Comparison of ENCODE assay signal across 15 cellular contexts in the genomic region with DNA sequence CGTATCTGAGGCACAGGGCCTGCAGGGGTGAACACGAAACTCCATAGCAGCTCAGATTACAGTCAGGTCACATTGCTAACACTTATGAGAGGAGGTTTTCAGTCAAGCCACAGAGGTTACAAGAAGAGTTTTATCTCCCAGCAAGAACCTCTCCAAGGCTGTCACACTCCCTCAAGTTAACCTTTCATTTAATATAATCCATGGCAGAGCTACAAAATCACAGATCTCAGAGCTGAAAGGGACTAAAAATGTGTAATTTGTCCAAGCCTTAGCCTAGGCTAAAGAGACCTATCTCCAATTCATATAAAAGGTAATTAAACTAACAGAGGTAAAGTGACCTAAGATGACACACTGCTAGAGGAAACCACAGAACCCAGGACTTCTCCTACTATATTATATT. TPM values are rescaled to one million over a fixed set of nuclear protein-coding genes. Genes with fewer than 3 reads are reported as not detected.
A peak's percentile ranks its signal among the peaks of the same experiment; 100 is the strongest.
DNase-seq lines count a peak whose midpoint lies in the region; ATAC-seq and TF ChIP-seq lines count a peak whose summit lies in the region.
"Had no signal": no experiment of that assay in that cellular context is flagged by ENCODE, and none has a peak within 500 bp of the region (broad histone marks: within the 10 kb centered on the region; RNA-seq: fewer than 3 reads in every experiment).

No MANE protein-coding gene starts in this region.

- H3K9me3 ChIP-seq in Karpas-422 (ENCODE audit: low read length) (no peaks in the 10 kb centered on the region), neural progenitor cell (ENCODE audit: low read depth) (no peaks in the 10 kb centered on the region), uterus (no peaks in the 10 kb centered on the region)
- H3K9me3 ChIP-seq: breast epithelium had no signal

- TF ChIP-seq CTCF in neural progenitor cell (IDR thresholded peaks at IDR 0.05), result no peak
- TF ChIP-seq CTCF in uterus (IDR thresholded peaks at IDR 0.05), result no peak

- no peak for ATAC-seq in left lobe of liver
- ATAC-seq: naive thymus-derived CD4-positive, alpha-beta T cell had no signal

- H3K9me3 Mint-ChIP-seq in activated T-helper 1 cell treated with anti-CD3 and anti-CD28 coated beads, Interleukin-12 subunit alpha, Interleukin-12 subunit beta, Interleukin-2, Interleukin-4 antibody, amounts not matched to agents 30 ng/mL and 10 ng/mL and 1 ng/mL, durations not matched to agents 14 hours and 24 hours and 36 hours, result no peaks in the 10 kb centered on the region
- H3K9me3 Mint-ChIP-seq in neural progenitor cell, result no peaks in the 10 kb centered on the region
- H3K9me3 Mint-ChIP-seq: naive thymus-derived CD4-positive, alpha-beta T cell had no signal

- peak overlapping the region; percentile 28 for H3K27ac Mint-ChIP-seq in activated T-helper 1 cell treated with anti-CD3 and anti-CD28 coated beads, Interleukin-12 subunit alpha, Interleukin-12 subunit beta, Interleukin-2, Interleukin-4 antibody, amounts not matched to agents 30 ng/mL and 10 ng/mL and 1 ng/mL, durations not matched to agents 14 hours and 24 hours and 36 hours
- H3K27ac Mint-ChIP-seq in neural progenitor cell, result no peak overlapping the region

- H3K4me2 ChIP-seq in Karpas-422 (ENCODE audit: low read depth, low read length, poor library complexity, severe bottlenecking) (peak overlapping the region; percentile 38), neural progenitor cell (no peak overlapping the region)
- H3K4me2 ChIP-seq: PC-9 had no signal

- H3K36me3 Mint-ChIP-seq in activated T-helper 1 cell treated with anti-CD3 and anti-CD28 coated beads, Interleukin-12 subunit alpha, Interleukin-12 subunit beta, Interleukin-2, Interleukin-4 antibody, amounts not matched to agents 30 ng/mL and 10 ng/mL and 1 ng/mL, durations not matched to agents 14 hours and 24 hours and 36 hours (ENCODE audit: low read depth), result no peaks in the 10 kb centered on the region
- no peaks in the 10 kb centered on the region for H3K36me3 Mint-ChIP-seq in neural progenitor cell

- H3K4me3 Mint-ChIP-seq in activated T-helper 1 cell treated with anti-CD3 and anti-CD28 coated beads, Interleukin-12 subunit alpha, Interleukin-12 subunit beta, Interleukin-2, Interleukin-4 antibody, amounts not matched to agents 30 ng/mL and 10 ng/mL and 1 ng/mL, durations not matched to agents 14 hours and 24 hours and 36 hours, result peak overlapping the region; percentile 5
- no peak overlapping the region for H3K4me3 Mint-ChIP-seq in neural progenitor cell

- peaks cover 32% of the 10 kb centered on the region for H3K4me1 ChIP-seq in Karpas-422 (ENCODE audit: low read length)
- peaks cover 16% of the 10 kb centered on the region for H3K4me1 ChIP-seq in neural progenitor cell
- no peaks in the 10 kb centered on the region for H3K4me1 ChIP-seq in uterus
- H3K4me1 ChIP-seq: breast epithelium had no signal

- H3K4me3 ChIP-seq in Karpas-422 (ENCODE audit: low read length), result no peak overlapping the region
- H3K4me3 ChIP-seq in neural progenitor cell, result no peak overlapping the region
- H3K4me3 ChIP-seq in uterus, result no peak overlapping the region
- H3K4me3 ChIP-seq: breast epithelium, PC-9 had no signal

- H4K20me1 ChIP-seq in Karpas-422 (ENCODE audit: insufficient read depth, low read depth, low read length) (no peaks in the 10 kb centered on the region), neural progenitor cell (ENCODE audit: low read depth) (no peaks in the 10 kb centered on the region)

- DNase-seq in NCI-H2171 treated with DMSO at 0.1 percent for 48 hours (lab: John Stamatoyannopoulos, UW) (peak; percentile 26), NCI-H2171 (lab: John Stamatoyannopoulos, UW) (no peak), Karpas-422 (peak; percentile 49), neural progenitor cell (ENCODE audit: low spot score) (peak; percentile 23), HCEC 1CT (no peak), uterus (no peak), left lobe of liver (ENCODE audit: low spot score) (no peak)
- DNase-seq in activated T-helper 1 cell treated with anti-CD3 and anti-CD28 coated beads, Interleukin-12 subunit alpha, Interleukin-12 subunit beta, Interleukin-2, Interleukin-4 antibody, amounts not matched to agents 30 ng/mL and 10 ng/mL and 1 ng/mL, durations not matched to agents 14 hours and 24 hours and 36 hours (ENCODE audit: low spot score), result no peak
- DNase-seq: activated CD4-positive, alpha-beta T cell treated with anti-CD3 and anti-CD28 coated beads for 48 hours; naive thymus-derived CD4-positive, alpha-beta T cell; stimulated activated CD4-positive, alpha-beta T cell treated with anti-CD3 and anti-CD28 coated beads, Interleukin-2, amount 100 ng/mL, for 48 hours; trophoblast cell had no signal

- H3F3A ChIP-seq in neural progenitor cell (ENCODE audit: low read depth), result no peaks in the 10 kb centered on the region

- H3K27ac ChIP-seq in Karpas-422 (ENCODE audit: low read length) (peak overlapping the region; percentile 63), neural progenitor cell (no peak overlapping the region), uterus (no peak overlapping the region)
- H3K27ac ChIP-seq: breast epithelium, PC-9 had no signal

- H3K79me2 ChIP-seq in Karpas-422 (ENCODE audit: low read length) (peaks cover 35% of the 10 kb centered on the region), neural progenitor cell (ENCODE audit: low read depth) (no peaks in the 10 kb centered on the region)

- no peaks in the 10 kb centered on the region for H3K36me3 ChIP-seq in Karpas-422 (ENCODE audit: insufficient read depth, low read length)
- H3K36me3 ChIP-seq in neural progenitor cell, result no peaks in the 10 kb centered on the region
- H3K36me3 ChIP-seq in uterus, result no peaks in the 10 kb centered on the region
- H3K36me3 ChIP-seq: breast epithelium had no signal

- H3K27me3 ChIP-seq in Karpas-422 (ENCODE audit: low read length) (no peaks in the 10 kb centered on the region), neural progenitor cell (no peaks in the 10 kb centered on the region), uterus (no peaks in the 10 kb centered on the region)
- H3K27me3 ChIP-seq: breast epithelium had no signal

- no peak overlapping the region for H2AFZ ChIP-seq in Karpas-422 (ENCODE audit: low read length)
- H2AFZ ChIP-seq in neural progenitor cell (replicated peaks), result no peak overlapping the region
- H2AFZ ChIP-seq: PC-9 had no signal

- H3K4me1 Mint-ChIP-seq in activated T-helper 1 cell treated with anti-CD3 and anti-CD28 coated beads, Interleukin-12 subunit alpha, Interleukin-12 subunit beta, Interleukin-2, Interleukin-4 antibody, amounts not matched to agents 30 ng/mL and 10 ng/mL and 1 ng/mL, durations not matched to agents 14 hours and 24 hours and 36 hours (ENCODE audit: low read depth), result peaks cover 35% of the 10 kb centered on the region
- H3K4me1 Mint-ChIP-seq in neural progenitor cell, result peaks cover 22% of the 10 kb centered on the region

- H3K9me2 ChIP-seq in Karpas-422 (replicated peaks; ENCODE audit: insufficient read depth, low read length), result no peaks in the 10 kb centered on the region

- no peaks in the 10 kb centered on the region for H3K27me3 Mint-ChIP-seq in activated T-helper 1 cell treated with anti-CD3 and anti-CD28 coated beads, Interleukin-12 subunit alpha, Interleukin-12 subunit beta, Interleukin-2, Interleukin-4 antibody, amounts not matched to agents 30 ng/mL and 10 ng/mL and 1 ng/mL, durations not matched to agents 14 hours and 24 hours and 36 hours (ENCODE audit: insufficient read depth)
- peaks cover 3% of the 10 kb centered on the region for H3K27me3 Mint-ChIP-seq in neural progenitor cell (ENCODE audit: insufficient read depth, low read depth)
- H3K27me3 Mint-ChIP-seq: naive thymus-derived CD4-positive, alpha-beta T cell had no signal

- no peak for TF ChIP-seq POLR2A in uterus (IDR thresholded peaks at IDR 0.05)

- H3K9ac ChIP-seq in Karpas-422 (ENCODE audit: low read length), result no peak overlapping the region
- H3K9ac ChIP-seq in neural progenitor cell, result no peak overlapping the region

- intact Hi-C loops in activated T-helper 1 cell treated with anti-CD3 and anti-CD28 coated beads, Interleukin-12 subunit alpha, Interleukin-12 subunit beta, Interleukin-2, Interleukin-4 antibody, amounts not matched to agents 30 ng/mL and 10 ng/mL and 1 ng/mL, durations not matched to agents 14 hours and 24 hours and 36 hours (cut with micrococcal nuclease), result loop anchor here (2.0 kb wide), 1 partner anchor 57 kb away; no protein-coding TSS in a partner anchor
- intact Hi-C loops in uterus (cut with DNase I; ENCODE audit: low total_unique reads), result no loop called here

RNA-seq across cellular contexts. Expression of gene MLANA, which starts 57.2 kb away (rescaled TPM):
- not detected in 2 replicates for total RNA-seq in Karpas-422 (2014; rRNA removed; shearing (Covaris generic); ENCODE audit: low replicate concordance)
- total RNA-seq in activated T-helper 1 cell treated with anti-CD3 and anti-CD28 coated beads, Interleukin-12 subunit alpha, Interleukin-12 subunit beta, Interleukin-2, Interleukin-4 antibody, amounts not matched to agents 30 ng/mL and 10 ng/mL and 1 ng/mL, durations not matched to agents 14 hours and 24 hours and 36 hours, result not detected in 2 replicates
- total RNA-seq in neural progenitor cell (ENCODE audit: low replicate concordance), result not detected in 2 replicates
- not detected for total RNA-seq in uterus
- total RNA-seq in left lobe of liver, result not detected
- total RNA-seq: breast epithelium; HT-29; naive thymus-derived CD4-positive, alpha-beta T cell; PC-9 had no signal

Comparison
In these comparisons a context has a peak if more than half of its experiments do, and no peak if none do; other contexts are left out.
1. DNase-seq: peak in NCI-H2171 treated with DMSO at 0.1 percent for 48 hours (single experiment), Karpas-422 (single experiment) and neural progenitor cell (single experiment); none in NCI-H2171 (single experiment), activated T-helper 1 cell treated with anti-CD3 and anti-CD28 coated beads, Interleukin-12 subunit alpha, Interleukin-12 subunit beta, Interleukin-2, Interleukin-4 antibody, amounts not matched to agents 30 ng/mL and 10 ng/mL and 1 ng/mL, durations not matched to agents 14 hours and 24 hours and 36 hours (single experiment), HCEC 1CT (single experiment), uterus (0 of 2) and left lobe of liver (single experiment).